Comparison of ENCODE assay signal across 8 cellular contexts in genomic region chr3:150760431-150761200, GRCh38. TPM values are rescaled to one million over a fixed set of nuclear protein-coding genes. Genes with fewer than 3 reads are reported as not detected.
DNase-seq lines count a peak whose midpoint lies in the region; ATAC-seq and TF ChIP-seq lines count a peak whose summit lies in the region.

No MANE protein-coding gene starts in this region.

- H3K4me3 ChIP-seq in epithelial cell of esophagus (ENCODE audit: low read length) (peak overlapping the region; percentile 91), gastrocnemius medialis (peak overlapping the region; percentile 3 to 80 (median 65))

- intact Hi-C loops in gastrocnemius medialis (cut with DNase I; ENCODE audit: low total_unique reads) = loop anchor here (5.0 kb wide), 3 partner anchors 58 to 353 kb away; partner anchors contain the start of genes ERICH6, SELENOT and TSC22D2

- peak overlapping the region; percentile 92 to 99 (median 96) for H3K27ac ChIP-seq in gastrocnemius medialis

- peak overlapping the region; percentile 93 for H3K27ac Mint-ChIP-seq in T-helper 17 cell

- H3K27me3 Mint-ChIP-seq in T-helper 17 cell = no peaks in the 10 kb centered on the region

- no peak for TF ChIP-seq CTCF in epithelial cell of esophagus (IDR thresholded peaks at IDR 0.05; ENCODE audit: insufficient read depth, low read depth, low read length, missing control alignments)
- no peak for TF ChIP-seq CTCF in gastrocnemius medialis (IDR thresholded peaks at IDR 0.05 in 4 of 5, conservative IDR thresholded peaks at IDR 0.05 in 1 of 5)

- no peaks in the 10 kb centered on the region for H3K27me3 ChIP-seq in gastrocnemius medialis

- no peaks in the 10 kb centered on the region for H3K36me3 ChIP-seq in gastrocnemius medialis

- TF ChIP-seq POLR2A in gastrocnemius medialis (IDR thresholded peaks at IDR 0.05) = no peak

- H3K4me1 Mint-ChIP-seq in T-helper 17 cell = peaks cover 47% of the 10 kb centered on the region

- H3K4me3 Mint-ChIP-seq in T-helper 17 cell = peak overlapping the region; percentile 96

- H3K36me3 Mint-ChIP-seq in T-helper 17 cell (ENCODE audit: low read depth) = no peaks in the 10 kb centered on the region

- H3K4me1 ChIP-seq in gastrocnemius medialis = peaks cover 52 to 55% of the 10 kb centered on the region in 2 donors

- peak; percentile 28 for ATAC-seq in GM18868 (IDR thresholded peaks at IDR 0.05; ENCODE audit: unreplicated experiment)
- ATAC-seq in HG02852 (IDR thresholded peaks at IDR 0.05; ENCODE audit: unreplicated experiment) = peak; percentile 28
- ATAC-seq in T-helper 17 cell = peak; percentile 8
- ATAC-seq in gastrocnemius medialis = no peak

- H3K9me3 ChIP-seq in T-helper 17 cell (ENCODE audit: control insufficient read depth, low read length, poor library complexity, severe bottlenecking) (no peaks in the 10 kb centered on the region), gastrocnemius medialis (no peaks in the 10 kb centered on the region)

- no peak for DNase-seq in T-helper 17 cell
- DNase-seq in epithelial cell of esophagus (ENCODE audit: low read depth) = no peak
- DNase-seq in gastrocnemius medialis = no peak
- DNase-seq in NCI-H1417 treated with DMSO at 0.1 percent for 48 hours (lab: John Stamatoyannopoulos, UW) = no peak
- DNase-seq in NCI-H345 (lab: John Stamatoyannopoulos, UW) = no peak
- no peak for DNase-seq in 8988T

- in situ Hi-C loops in gastrocnemius medialis (cut with MboI; ENCODE audit: low sequenced_read_pairs in 4 of 4) = loop anchor here in 1 of 4 donors (10.0 kb wide), 1 partner anchor 156 kb away; the partner anchor contains the start of gene SELENOT

RNA-seq across cellular contexts. Expression of gene SIAH2, which starts 2.4 kb away (rescaled TPM):
- total RNA-seq in T-helper 17 cell (10 to 100 TPM; 44.2 to 70.9 TPM), gastrocnemius medialis (10 to 100 TPM; 10.9 to 25.6 (median 20.0) TPM)

RNA-seq across cellular contexts. Expression of gene ERICH6, which starts 56.9 kb away (rescaled TPM):
- total RNA-seq in T-helper 17 cell (1 to 10 TPM in 1 of 2 donors, under 1 TPM in 1; 0.92 to 1.6 TPM), gastrocnemius medialis (not detected)

Comparison
In these comparisons a context has a peak if more than half of its experiments do, and no peak if none do; other contexts are left out.
1. ATAC-seq: peak in GM18868 (single experiment), HG02852 (single experiment) and T-helper 17 cell (single experiment); none in gastrocnemius medialis (0 of 2).